12 cellular contexts compared by ENCODE assay signal in genomic region chr15:63244399-63244798, GRCh38. TPM values are rescaled to one million over a fixed set of nuclear protein-coding genes. Genes with fewer than 3 reads are reported as not detected.
DNase-seq lines count a peak whose midpoint lies in the region; ATAC-seq and TF ChIP-seq lines count a peak whose summit lies in the region.
"Had no signal": no experiment of that assay in that cellular context is flagged by ENCODE, and none has a peak within 500 bp of the region (broad histone marks: within the 10 kb centered on the region; RNA-seq: fewer than 3 reads in every experiment).

No MANE protein-coding gene starts in this region.

- no peak for DNase-seq in stimulated activated naive CD8-positive, alpha-beta T cell treated with anti-CD3 and anti-CD28 coated beads, Interleukin-15, Interleukin-2, amounts not matched to agents 100 U/mL and 50 U/mL, for 24 hours
- DNase-seq in dermis blood vessel endothelial cell: peak; percentile 93
- no peak for DNase-seq in naive thymus-derived CD8-positive, alpha-beta T cell
- no peak for DNase-seq in vagina (ENCODE audit: extremely low spot score in 2 of 2)
- DNase-seq in HK-2 (ENCODE audit: unreplicated experiment): no peak
- DNase-seq in pons (ENCODE audit: low spot score): no peak
- DNase-seq: activated T-cell treated with anti-CD3 and anti-CD28 coated beads, Interleukin-2, amount 50 U/mL, for 4 hours; NCI-H1930; occipital lobe; SK-N-SH had no signal

- H3K9me3 ChIP-seq in vagina: no peaks in the 10 kb centered on the region
- H3K9me3 ChIP-seq: SK-N-SH had no signal

- peaks cover 44% of the 10 kb centered on the region for H3K4me1 ChIP-seq in vagina

- H3K4me1 Mint-ChIP-seq in stimulated activated naive CD8-positive, alpha-beta T cell treated with anti-CD3 and anti-CD28 coated beads, Interleukin-15, Interleukin-2, amounts not matched to agents 100 ng/mL and 50 ng/mL, for 24 hours (ENCODE audit: low read depth): peaks cover 85% of the 10 kb centered on the region
- H3K4me1 Mint-ChIP-seq in naive thymus-derived CD8-positive, alpha-beta T cell: peaks cover 26 to 69% (median 57%) of the 10 kb centered on the region in 4 donors

- peak overlapping the region; percentile 86 for H3K27ac Mint-ChIP-seq in stimulated activated naive CD8-positive, alpha-beta T cell treated with anti-CD3 and anti-CD28 coated beads, Interleukin-15, Interleukin-2, amounts not matched to agents 100 ng/mL and 50 ng/mL, for 24 hours
- peak overlapping the region; percentile 83 to 93 (median 90) for H3K27ac Mint-ChIP-seq in naive thymus-derived CD8-positive, alpha-beta T cell

- H3K9me3 Mint-ChIP-seq in stimulated activated naive CD8-positive, alpha-beta T cell treated with anti-CD3 and anti-CD28 coated beads, Interleukin-15, Interleukin-2, amounts not matched to agents 100 ng/mL and 50 ng/mL, for 24 hours: no peaks in the 10 kb centered on the region
- peaks cover 0 to 6% (median 0%) of the 10 kb centered on the region in 9 donors for H3K9me3 Mint-ChIP-seq in naive thymus-derived CD8-positive, alpha-beta T cell
- H3K9me3 Mint-ChIP-seq: activated T-cell treated with anti-CD3 and anti-CD28 coated beads, Interleukin-2, amount 50 U/mL, for 4 hours had no signal

- no peak for TF ChIP-seq CTCF in vagina (IDR thresholded peaks at IDR 0.05)

- peak overlapping the region; percentile 57 for H3K27ac ChIP-seq in vagina

- no peak overlapping the region for H3K4me3 ChIP-seq in vagina

- peaks cover 87% of the 10 kb centered on the region for H3K36me3 Mint-ChIP-seq in stimulated activated naive CD8-positive, alpha-beta T cell treated with anti-CD3 and anti-CD28 coated beads, Interleukin-15, Interleukin-2, amounts not matched to agents 100 ng/mL and 50 ng/mL, for 24 hours (ENCODE audit: low read depth)
- H3K36me3 Mint-ChIP-seq in naive thymus-derived CD8-positive, alpha-beta T cell: peaks cover 7 to 46% (median 23%) of the 10 kb centered on the region in 3 donors

- H3K27me3 ChIP-seq in vagina: no peaks in the 10 kb centered on the region

- no peak for TF ChIP-seq POLR2A in vagina (IDR thresholded peaks at IDR 0.05)

- ATAC-seq in stimulated activated naive CD8-positive, alpha-beta T cell treated with anti-CD3 and anti-CD28 coated beads, Interleukin-15, Interleukin-2, amounts not matched to agents 100 U/mL and 50 U/mL, for 24 hours: no peak
- no peak for ATAC-seq in naive thymus-derived CD8-positive, alpha-beta T cell
- no peak for ATAC-seq in HG03521 (IDR thresholded peaks at IDR 0.05; ENCODE audit: unreplicated experiment)

- intact Hi-C loops in vagina (cut with DNase I): loop anchor here (10.0 kb wide), 1 partner anchor 50 kb away; no protein-coding TSS in a partner anchor

- H3K36me3 ChIP-seq in vagina: peaks cover 0 to 5% of the 10 kb centered on the region in 2 donors

- no peak overlapping the region for H3K4me3 Mint-ChIP-seq in stimulated activated naive CD8-positive, alpha-beta T cell treated with anti-CD3 and anti-CD28 coated beads, Interleukin-15, Interleukin-2, amounts not matched to agents 100 ng/mL and 50 ng/mL, for 24 hours
- peak overlapping the region in 6 of 10 donors; percentile 1 to 56 (median 43) for H3K4me3 Mint-ChIP-seq in naive thymus-derived CD8-positive, alpha-beta T cell
- H3K4me3 Mint-ChIP-seq: activated T-cell treated with anti-CD3 and anti-CD28 coated beads, Interleukin-2, amount 50 U/mL, for 4 hours had no signal

- POLR2A ChIA-PET in naive thymus-derived CD8-positive, alpha-beta T cell (lab: Charles Lee): interaction anchor here (1.1 to 2.8 kb wide), 4 partner anchors 11 to 87 kb away, joined by 3 to 16 read pairs (median 8); partner anchors contain the start of gene RPS27L

- H3K27me3 Mint-ChIP-seq in stimulated activated naive CD8-positive, alpha-beta T cell treated with anti-CD3 and anti-CD28 coated beads, Interleukin-15, Interleukin-2, amounts not matched to agents 100 ng/mL and 50 ng/mL, for 24 hours: no peaks in the 10 kb centered on the region
- no peaks in the 10 kb centered on the region for H3K27me3 Mint-ChIP-seq in naive thymus-derived CD8-positive, alpha-beta T cell

RNA-seq across cellular contexts. Expression of gene APH1B, which starts 33.0 kb away (rescaled TPM):
- 24.2 and 28.2 TPM in 2 replicates for total RNA-seq in dermis blood vessel endothelial cell
- 10 to 100 TPM; 27.0 to 28.5 TPM for total RNA-seq in naive thymus-derived CD8-positive, alpha-beta T cell
- polyA plus RNA-seq in naive thymus-derived CD8-positive, alpha-beta T cell: 10 to 100 TPM in 2 of 3 donors, 1 to 10 TPM in 1; 8.3 to 14.3 (median 11.1) TPM
- total RNA-seq in vagina: 22.8 TPM

RNA-seq across cellular contexts. Expression of gene RAB8B, which starts 55.0 kb away (rescaled TPM):
- total RNA-seq in dermis blood vessel endothelial cell (81.5 and 95.7 TPM in 2 replicates), vagina (29.5 TPM)
- total RNA-seq in naive thymus-derived CD8-positive, alpha-beta T cell: 10 to 100 TPM; 78.4 to 79.6 TPM
- 10 to 100 TPM; 35.1 to 40.7 (median 35.3) TPM for polyA plus RNA-seq in naive thymus-derived CD8-positive, alpha-beta T cell
